ENCODE assay signal across 7 cellular contexts in the genomic region with DNA sequence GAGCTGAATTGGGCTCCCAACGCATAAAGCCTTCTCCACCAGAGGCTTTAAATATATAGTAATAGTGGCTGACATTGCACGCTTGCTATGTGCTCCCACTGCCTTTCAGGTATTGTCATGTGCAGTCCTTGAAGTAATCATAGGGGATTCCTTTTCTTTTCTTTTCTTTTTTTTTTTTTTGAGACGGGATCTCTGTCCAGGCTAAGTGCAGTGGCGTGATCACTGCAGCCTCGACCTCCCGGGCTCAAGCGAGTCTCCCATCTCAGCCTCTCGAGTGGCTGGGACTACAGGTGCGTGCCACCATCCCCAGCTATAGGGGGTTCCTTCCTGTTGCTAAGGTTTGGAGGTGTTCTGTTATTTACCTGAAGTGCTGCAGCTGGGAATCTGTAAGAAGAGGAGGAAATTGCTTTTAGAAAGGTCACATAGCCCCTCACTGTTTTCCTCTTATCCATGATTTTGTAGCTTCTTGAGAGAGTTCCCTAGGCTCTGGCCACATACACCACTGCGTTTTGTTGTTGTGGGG.
DNase-seq lines count a peak whose midpoint lies in the region; ATAC-seq and TF ChIP-seq lines count a peak whose summit lies in the region.

No MANE protein-coding gene starts in this region.

- no peak for TF ChIP-seq CTCF in HL-60 (IDR thresholded peaks at IDR 0.05; ENCODE audit: insufficient read depth, low read length)

- H3K9me3 ChIP-seq in iPS-18c (ENCODE audit: control insufficient read depth, insufficient read depth, low read length): peaks cover 2% of the 10 kb centered on the region

- H3K4me3 ChIP-seq in HL-60 (replicated peaks; ENCODE audit: insufficient read depth, low read length): peak overlapping the region; percentile 92
- H3K4me3 ChIP-seq in iPS-18c (ENCODE audit: insufficient read depth, low read depth, low read length): peak overlapping the region; percentile 99

- no peaks in the 10 kb centered on the region for H3K9me3 Mint-ChIP-seq in activated naive CD8-positive, alpha-beta T cell (ENCODE audit: low read depth)
- no peaks in the 10 kb centered on the region for H3K9me3 Mint-ChIP-seq in stimulated activated naive CD8-positive, alpha-beta T cell treated with anti-CD3 and anti-CD28 coated beads, Interleukin-15, amount 100 ng/mL, for 72 hours

- DNase-seq in HL-60 (ENCODE audit: low read depth in 1 of 2, low spot score in 1 of 2) (no peak), iPS-NIHi11 (ENCODE audit: low spot score) (no peak), nucleus accumbens (lab: John Stamatoyannopoulos, UW) (no peak)
- no peak for DNase-seq in stimulated activated naive CD8-positive, alpha-beta T cell treated with anti-CD3 and anti-CD28 coated beads, Interleukin-15, amount 100 ng/mL, for 72 hours

- H3K27me3 ChIP-seq in HL-60 (ENCODE audit: insufficient read depth, poor library complexity, severe bottlenecking): no peaks in the 10 kb centered on the region

- no peak for ATAC-seq in stimulated activated naive CD8-positive, alpha-beta T cell treated with anti-CD3 and anti-CD28 coated beads, Interleukin-15, amount 100 ng/mL, for 72 hours
- no peak for ATAC-seq in HG03159 (IDR thresholded peaks at IDR 0.05; ENCODE audit: unreplicated experiment)

- peak overlapping the region; percentile 98 for H3K4me3 Mint-ChIP-seq in activated naive CD8-positive, alpha-beta T cell
- H3K4me3 Mint-ChIP-seq in stimulated activated naive CD8-positive, alpha-beta T cell treated with anti-CD3 and anti-CD28 coated beads, Interleukin-15, amount 100 ng/mL, for 72 hours: peak overlapping the region; percentile 89

- peak overlapping the region; percentile 94 for H3K27ac ChIP-seq in HL-60 (replicated peaks)

- H3K4me1 Mint-ChIP-seq in activated naive CD8-positive, alpha-beta T cell (ENCODE audit: low read depth): peaks cover 31% of the 10 kb centered on the region
- peaks cover 42% of the 10 kb centered on the region for H3K4me1 Mint-ChIP-seq in stimulated activated naive CD8-positive, alpha-beta T cell treated with anti-CD3 and anti-CD28 coated beads, Interleukin-15, amount 100 ng/mL, for 72 hours

- H3K27ac Mint-ChIP-seq in activated naive CD8-positive, alpha-beta T cell: peak overlapping the region; percentile 98
- H3K27ac Mint-ChIP-seq in stimulated activated naive CD8-positive, alpha-beta T cell treated with anti-CD3 and anti-CD28 coated beads, Interleukin-15, amount 100 ng/mL, for 72 hours: peak overlapping the region; percentile 99

- H3K27me3 Mint-ChIP-seq in activated naive CD8-positive, alpha-beta T cell: no peaks in the 10 kb centered on the region
- no peaks in the 10 kb centered on the region for H3K27me3 Mint-ChIP-seq in stimulated activated naive CD8-positive, alpha-beta T cell treated with anti-CD3 and anti-CD28 coated beads, Interleukin-15, amount 100 ng/mL, for 72 hours

- H3K36me3 Mint-ChIP-seq in activated naive CD8-positive, alpha-beta T cell: peaks cover 11% of the 10 kb centered on the region
